In genomic region chrX:87045352-87045751, GRCh38 we compare ENCODE assay signal across 1 cellular context.
TF ChIP-seq lines count a peak whose summit lies in the region.

No MANE protein-coding gene starts in this region.

TF ChIP-seq in GM23338, 12 proteins besides CTCF, POLR2A, EP300 and RAD21 (continued from another document):
- TF ChIP-seq REST (IDR thresholded peaks at IDR 0.05; ENCODE audit: unreplicated experiment) (no peak), EZH2 (IDR thresholded peaks at IDR 0.05; ENCODE audit: low read depth, unreplicated experiment) (no peak), JUNB (IDR thresholded peaks at IDR 0.05; ENCODE audit: unreplicated experiment) (no peak)
